Comparison of ENCODE assay signal across 8 cellular contexts in genomic region chr5:180071418-180072255, GRCh38. TPM values are rescaled to one million over a fixed set of nuclear protein-coding genes. Genes with fewer than 3 reads are reported as not detected.
DNase-seq lines count a peak whose midpoint lies in the region; ATAC-seq and TF ChIP-seq lines count a peak whose summit lies in the region.

Gene RNF130, minus strand, starts transcription at chr5:180071759. Its CDS starts 57 bp downstream, at chr5:180071702.

- peak within 1 kb of the TSS; percentile 23 for H3K27ac Mint-ChIP-seq in T-helper 2 cell treated with Interferon-gamma antibody and Interleukin-4, amounts not matched to agents 5 μg/mL and 100 μg/mL, for 36 hours

- H3K9me3 Mint-ChIP-seq in T-helper 2 cell treated with Interferon-gamma antibody and Interleukin-4, amounts not matched to agents 5 μg/mL and 100 μg/mL, for 36 hours: peaks cover 4% of the 10 kb centered on the region

- H3K27me3 ChIP-seq in heart right ventricle (no peaks in the 10 kb centered on the region), tibial artery (no peaks in the 10 kb centered on the region)

- DNase-seq in AG10803 (ENCODE audit: low read depth) (peak; percentile 92), NCI-H1048 (lab: John Stamatoyannopoulos, UW) (peak; percentile 85), amygdala (lab: John Stamatoyannopoulos, UW) (peak in 55 of 56 donors; percentile 40 to 94 (median 82)), heart right ventricle (peak; percentile 93 to 96), posterior cingulate gyrus (peak; percentile 86 to 99 (median 90)), tibial artery (peak; percentile 89 to 97)
- peak; percentile 87 for DNase-seq in T-helper 2 cell treated with Interferon-gamma antibody and Interleukin-4, amounts not matched to agents 5 μg/mL and 100 μg/mL, for 36 hours (ENCODE audit: low spot score)

- no peak for TF ChIP-seq CTCF in AG10803 (conservative IDR thresholded peaks at IDR 0.05; ENCODE audit: low read length)
- TF ChIP-seq CTCF in heart right ventricle (IDR thresholded peaks at IDR 0.05): peak in 1 of 9 donors; percentile 2
- no peak for TF ChIP-seq CTCF in tibial artery (IDR thresholded peaks at IDR 0.05)

- H3K9me3 ChIP-seq in heart right ventricle: peaks cover 0 to 6% (median 0%) of the 10 kb centered on the region in 11 donors
- no peaks in the 10 kb centered on the region for H3K9me3 ChIP-seq in tibial artery

- H3K4me1 ChIP-seq in heart right ventricle (peaks cover 0 to 40% (median 17%) of the 10 kb centered on the region in 9 donors), tibial artery (peaks cover 0 to 22% (median 16%) of the 10 kb centered on the region in 4 donors)

- intact Hi-C loops in heart right ventricle (cut with DNase I) (loop anchor here in 4 of 10 donors (5.0 to 10.0 kb wide), 6 partner anchors 44 to 514 kb away; partner anchors contain the start of gene TBC1D9B (in 2 of the 4)), posterior cingulate gyrus (cut with DNase I) (loop anchor here (1.0 kb wide), 1 partner anchor 163 kb away; no protein-coding TSS in a partner anchor), tibial artery (cut with DNase I; ENCODE audit: low total_unique reads) (loop anchor here (5.0 to 10.0 kb wide), 2 partner anchors 164 to 1193 kb away; partner anchors contain the start of genes TBC1D9B and TRIM52)

- H3K4me3 ChIP-seq in AG10803 (ENCODE audit: low read length) (peak within 1 kb of the TSS; percentile 79), heart right ventricle (peak within 1 kb of the TSS; percentile 71 to 100 (median 94)), tibial artery (peak within 1 kb of the TSS; percentile 96 to 97)

- peaks cover 48% of the 10 kb centered on the region for H3K27me3 Mint-ChIP-seq in T-helper 2 cell treated with Interferon-gamma antibody and Interleukin-4, amounts not matched to agents 5 μg/mL and 100 μg/mL, for 36 hours (ENCODE audit: low read depth)

- ATAC-seq in GM21381 (IDR thresholded peaks at IDR 0.05; ENCODE audit: unreplicated experiment) (peak; percentile 65), heart right ventricle (peak; percentile 93 to 98 (median 98))

- peak within 1 kb of the TSS; percentile 81 for H3K4me3 Mint-ChIP-seq in T-helper 2 cell treated with Interferon-gamma antibody and Interleukin-4, amounts not matched to agents 5 μg/mL and 100 μg/mL, for 36 hours

- H3K36me3 ChIP-seq in heart right ventricle (no peaks in the 10 kb centered on the region), tibial artery (no peaks in the 10 kb centered on the region)

- 0 to 1% methylated on average over 81 to 128 of the region's 129 CpGs for WGBS in heart right ventricle, 2 donors

- peak within 1 kb of the TSS; percentile 92 to 100 (median 97) for H3K27ac ChIP-seq in heart right ventricle
- H3K27ac ChIP-seq in tibial artery: peak within 1 kb of the TSS; percentile 93 to 99

- H3K4me1 Mint-ChIP-seq in T-helper 2 cell treated with Interferon-gamma antibody and Interleukin-4, amounts not matched to agents 5 μg/mL and 100 μg/mL, for 36 hours (ENCODE audit: low read depth): peaks cover 12% of the 10 kb centered on the region

- H3K36me3 Mint-ChIP-seq in T-helper 2 cell treated with Interferon-gamma antibody and Interleukin-4, amounts not matched to agents 5 μg/mL and 100 μg/mL, for 36 hours (ENCODE audit: low read depth): peaks cover 3% of the 10 kb centered on the region

RNA-seq across cellular contexts. Expression of gene RNF130, which starts in this region (rescaled TPM):
- total RNA-seq in heart right ventricle: 10 to 100 TPM; 25.8 to 55.8 (median 34.5) TPM
- polyA plus RNA-seq in heart right ventricle: 10 to 100 TPM; 21.9 to 33.6 TPM

Comparison
In these comparisons a context has a peak if more than half of its experiments do, and no peak if none do; other contexts are left out.
1. Peak in every context shown above with its lines: DNase-seq, ATAC-seq, H3K4me3 ChIP-seq and H3K27ac ChIP-seq.